In genomic region chr1:24416666-24417391, GRCh38 we compare ENCODE assay signal across 8 cellular contexts. TPM values are rescaled to one million over a fixed set of nuclear protein-coding genes. Genes with fewer than 3 reads are reported as not detected.
DNase-seq lines count a peak whose midpoint lies in the region; ATAC-seq, FAIRE-seq and TF ChIP-seq lines count a peak whose summit lies in the region.

No MANE protein-coding gene starts in this region.

- TF ChIP-seq CTCF in DND-41 (IDR thresholded peaks at IDR 0.05; ENCODE audit: borderline replicate concordance, extremely low read depth, low read length, poor library complexity, severe bottlenecking) (no peak), VCaP (conservative IDR thresholded peaks at IDR 0.05) (no peak), epithelial cell of proximal tubule (conservative IDR thresholded peaks at IDR 0.05; ENCODE audit: low read depth, low read length) (no peak), osteocyte (IDR thresholded peaks at IDR 0.05) (no peak)

- H4K20me1 ChIP-seq in DND-41 (ENCODE audit: insufficient read depth, low read length), result no peaks in the 10 kb centered on the region

- FAIRE-seq in HTR-8/SVneo (lab: Jason Lieb, UNC), result no peak

- no peaks in the 10 kb centered on the region for H3K9me3 Mint-ChIP-seq in osteocyte (ENCODE audit: unreplicated experiment)

- peaks cover 12% of the 10 kb centered on the region; the same call in 1 of the 2 replicates for H3K36me3 ChIP-seq in DND-41 (ENCODE audit: insufficient read depth, low read length)

- ATAC-seq in DND-41 (ENCODE audit: insufficient read depth, low read depth), result peak; percentile 69
- ATAC-seq in GM19463 (IDR thresholded peaks at IDR 0.05; ENCODE audit: unreplicated experiment), result no peak

- peak overlapping the region; percentile 58 for H3K27ac ChIP-seq in DND-41 (ENCODE audit: low read length)
- H3K27ac ChIP-seq in VCaP, result peak overlapping the region; percentile 84

- H3K4me1 ChIP-seq in DND-41 (ENCODE audit: insufficient read depth, low read length), result peaks cover 25% of the 10 kb centered on the region

- peak overlapping the region; percentile 87 for H3K27ac Mint-ChIP-seq in osteocyte (ENCODE audit: unreplicated experiment)

- H3K4me2 ChIP-seq in DND-41 (ENCODE audit: insufficient read depth, low read length), result peak overlapping the region; percentile 96

- H3K27me3 Mint-ChIP-seq in osteocyte (ENCODE audit: unreplicated experiment), result no peaks in the 10 kb centered on the region

- DNase-seq in DND-41, result peak; percentile 79
- peak; percentile 45 for DNase-seq in HTR-8/SVneo (ENCODE audit: insufficient read length, low spot score)
- DNase-seq in epithelial cell of proximal tubule (ENCODE audit: low read depth), result peak; percentile 90
- no peak for DNase-seq in osteocyte (ENCODE audit: extremely low spot score, unreplicated experiment)
- no peak for DNase-seq in NCI-H1436 (lab: John Stamatoyannopoulos, UW)
- no peak for DNase-seq in retina

- H3K9me3 ChIP-seq in DND-41 (ENCODE audit: insufficient read depth, low read length, severe bottlenecking), result no peaks in the 10 kb centered on the region

- peak overlapping the region; percentile 55 for H3K9ac ChIP-seq in DND-41 (ENCODE audit: low read depth, low read length)

- H3K36me3 Mint-ChIP-seq in osteocyte (ENCODE audit: unreplicated experiment), result peaks cover 6% of the 10 kb centered on the region

- H3K4me3 Mint-ChIP-seq in osteocyte (ENCODE audit: unreplicated experiment), result peak overlapping the region; percentile 95

- H3K4me1 Mint-ChIP-seq in osteocyte (ENCODE audit: unreplicated experiment), result peaks cover 46% of the 10 kb centered on the region

- peak overlapping the region; percentile 64 to 91; a peak in 3 of 4 replicates for H3K4me3 ChIP-seq in DND-41 (ENCODE audit: low read depth in 1 of 2, low read length in 2 of 2)
- H3K4me3 ChIP-seq in epithelial cell of proximal tubule (ENCODE audit: low read depth, low read length), result peak overlapping the region; percentile 86

- H2AFZ ChIP-seq in DND-41 (ENCODE audit: low read depth, low read length), result peak overlapping the region; percentile 96

- H3K79me2 ChIP-seq in DND-41 (ENCODE audit: insufficient read depth, low read length), result peaks cover 3% of the 10 kb centered on the region; the same call in 1 of the 2 replicates

- peaks cover 18% of the 10 kb centered on the region for H3K27me3 ChIP-seq in DND-41 (ENCODE audit: insufficient read depth, low read length, poor library complexity)

RNA-seq across cellular contexts. Expression of gene NIPAL3, which starts 1.2 kb away (rescaled TPM):
- total RNA-seq in epithelial cell of proximal tubule (21.3 and 32.5 TPM in 2 replicates), osteocyte (25.8 and 28.4 TPM in 2 replicates)

RNA-seq across cellular contexts. Expression of gene STPG1, which starts 3.2 kb away (rescaled TPM):
- total RNA-seq in epithelial cell of proximal tubule (10.3 and 11.5 TPM in 2 replicates), osteocyte (5.3 and 5.4 TPM in 2 replicates)

Comparison
In these comparisons a context has a peak if more than half of its experiments do, and no peak if none do; other contexts are left out.
1. DNase-seq: peak in DND-41 (single experiment), HTR-8/SVneo (single experiment) and epithelial cell of proximal tubule (single experiment); none in osteocyte (single experiment), NCI-H1436 (single experiment) and retina (single experiment).